ENCODE assay signal across 31 cellular contexts in genomic region chr12:8048906-8049305, GRCh38. TPM values are rescaled to one million over a fixed set of nuclear protein-coding genes. Genes with fewer than 3 reads are reported as not detected.
"Had no signal": no experiment of that assay in that cellular context is flagged by ENCODE, and none has a peak within 500 bp of the region (broad histone marks: within the 10 kb centered on the region; RNA-seq: fewer than 3 reads in every experiment).

No MANE protein-coding gene starts in this region.

- H3K4me2 ChIP-seq: hepatocyte had no signal

- H3K27ac Mint-ChIP-seq: activated naive CD4-positive, alpha-beta T cell treated with anti-CD3 and anti-CD28 coated beads, Interleukin-2, amount 50 U/mL, for 24 hours; brain; nephron progenitor cell; stimulated activated memory B cell treated with anti-CD40 and anti-IgM and Interleukin-4, amounts not matched to agents 10 μg/mL and 1 μg/mL and 100 μg/mL, for 72 hours; type B pancreatic cell; WTC11 had no signal

- H3K4me1 Mint-ChIP-seq: nephron progenitor cell, WTC11 had no signal

- H3K4me3 ChIP-seq: ascending aorta, cardiac muscle cell, colonic mucosa, dorsolateral prefrontal cortex, gastroesophageal sphincter, hepatocyte, mucosa of descending colon, pancreas, prostate gland, sigmoid colon, uterus had no signal

- H3K79me2 ChIP-seq: hepatocyte had no signal

- H3K9me3 ChIP-seq: ascending aorta, colonic mucosa, gastroesophageal sphincter, mucosa of descending colon, pancreas, prostate gland, sigmoid colon, uterus had no signal

- ATAC-seq: effector memory CD8-positive, alpha-beta T cell; gastroesophageal sphincter; left cardiac atrium; left ventricle myocardium superior; mucosa of descending colon; pancreas; stimulated activated memory B cell treated with anti-CD40 and anti-IgM and Interleukin-4, amounts not matched to agents 10 μg/mL and 1 μg/mL and 100 μg/mL, for 72 hours; stimulated activated naive CD8-positive, alpha-beta T cell treated with anti-CD3 and anti-CD28 coated beads, Interleukin-15, amount 100 ng/mL, for 72 hours; WTC11 had no signal

- H2AFZ ChIP-seq: hepatocyte had no signal

- H3K4me3 Mint-ChIP-seq: activated naive CD4-positive, alpha-beta T cell treated with anti-CD3 and anti-CD28 coated beads, Interleukin-2, amount 50 U/mL, for 24 hours; brain; effector memory CD8-positive, alpha-beta T cell; nephron progenitor cell; stimulated activated memory B cell treated with anti-CD40 and anti-IgM and Interleukin-4, amounts not matched to agents 10 μg/mL and 1 μg/mL and 100 μg/mL, for 72 hours; stimulated activated naive CD8-positive, alpha-beta T cell treated with anti-CD3 and anti-CD28 coated beads, Interleukin-15, amount 100 ng/mL, for 72 hours; type B pancreatic cell; WTC11 had no signal

- H3K27me3 ChIP-seq: ascending aorta, cardiac muscle cell, colonic mucosa, dorsolateral prefrontal cortex, gastroesophageal sphincter, hepatocyte, pancreas, sigmoid colon, uterus had no signal

- H3K27ac ChIP-seq: ascending aorta, cardiac muscle cell, colonic mucosa, gastroesophageal sphincter, hepatocyte, pancreas, prostate gland, sigmoid colon, uterus had no signal

- H3K36me3 ChIP-seq: uterus had no signal

- H3K9me3 Mint-ChIP-seq: activated naive CD4-positive, alpha-beta T cell treated with anti-CD3 and anti-CD28 coated beads, Interleukin-2, amount 50 U/mL, for 24 hours; brain; effector memory CD8-positive, alpha-beta T cell; nephron progenitor cell; stimulated activated memory B cell treated with anti-CD40 and anti-IgM and Interleukin-4, amounts not matched to agents 10 μg/mL and 1 μg/mL and 100 μg/mL, for 72 hours; stimulated activated naive CD8-positive, alpha-beta T cell treated with anti-CD3 and anti-CD28 coated beads, Interleukin-15, amount 100 ng/mL, for 72 hours; type B pancreatic cell; WTC11 had no signal

- H3K4me1 ChIP-seq: ascending aorta, colonic mucosa, pancreas, prostate gland, uterus had no signal

- DNase-seq: activated CD4-positive, alpha-beta T cell treated with anti-CD3 and anti-CD28 coated beads for 4 hours; activated CD4-positive, alpha-beta T cell treated with anti-CD3 and anti-CD28 coated beads, Interleukin-2, amount 50 U/mL, for 48 hours; activated gamma-delta T cell treated with Interleukin-2 at 50 U/mL for 16 hours; cerebellar nuclear complex; colonic mucosa; dorsolateral prefrontal cortex; effector memory CD8-positive, alpha-beta T cell; left cardiac atrium; left ventricle myocardium superior; mucosa of descending colon; nephron progenitor cell; pancreas; retina; sigmoid colon; small intestine; stimulated activated CD4-positive, alpha-beta T cell treated with anti-CD3 and anti-CD28 coated beads, Interleukin-4, amount 100 ng/mL, for 24 hours; stimulated activated naive CD8-positive, alpha-beta T cell treated with anti-CD3 and anti-CD28 coated beads, Interleukin-15, amount 100 ng/mL, for 72 hours; substantia nigra; T-helper 2 cell; uterus had no signal

- H3K27me3 Mint-ChIP-seq: activated naive CD4-positive, alpha-beta T cell treated with anti-CD3 and anti-CD28 coated beads, Interleukin-2, amount 50 U/mL, for 24 hours; brain; effector memory CD8-positive, alpha-beta T cell; stimulated activated memory B cell treated with anti-CD40 and anti-IgM and Interleukin-4, amounts not matched to agents 10 μg/mL and 1 μg/mL and 100 μg/mL, for 72 hours; stimulated activated naive CD8-positive, alpha-beta T cell treated with anti-CD3 and anti-CD28 coated beads, Interleukin-15, amount 100 ng/mL, for 72 hours; type B pancreatic cell had no signal

RNA-seq across cellular contexts. Expression of gene C3AR1, which starts 17.3 kb away (rescaled TPM):
- total RNA-seq: cardiac muscle cell, lung microvascular endothelial cell had no signal
- polyA plus RNA-seq: cardiac muscle cell had no signal
